ENCODE assay signal across 1 cellular context in the genomic region with DNA sequence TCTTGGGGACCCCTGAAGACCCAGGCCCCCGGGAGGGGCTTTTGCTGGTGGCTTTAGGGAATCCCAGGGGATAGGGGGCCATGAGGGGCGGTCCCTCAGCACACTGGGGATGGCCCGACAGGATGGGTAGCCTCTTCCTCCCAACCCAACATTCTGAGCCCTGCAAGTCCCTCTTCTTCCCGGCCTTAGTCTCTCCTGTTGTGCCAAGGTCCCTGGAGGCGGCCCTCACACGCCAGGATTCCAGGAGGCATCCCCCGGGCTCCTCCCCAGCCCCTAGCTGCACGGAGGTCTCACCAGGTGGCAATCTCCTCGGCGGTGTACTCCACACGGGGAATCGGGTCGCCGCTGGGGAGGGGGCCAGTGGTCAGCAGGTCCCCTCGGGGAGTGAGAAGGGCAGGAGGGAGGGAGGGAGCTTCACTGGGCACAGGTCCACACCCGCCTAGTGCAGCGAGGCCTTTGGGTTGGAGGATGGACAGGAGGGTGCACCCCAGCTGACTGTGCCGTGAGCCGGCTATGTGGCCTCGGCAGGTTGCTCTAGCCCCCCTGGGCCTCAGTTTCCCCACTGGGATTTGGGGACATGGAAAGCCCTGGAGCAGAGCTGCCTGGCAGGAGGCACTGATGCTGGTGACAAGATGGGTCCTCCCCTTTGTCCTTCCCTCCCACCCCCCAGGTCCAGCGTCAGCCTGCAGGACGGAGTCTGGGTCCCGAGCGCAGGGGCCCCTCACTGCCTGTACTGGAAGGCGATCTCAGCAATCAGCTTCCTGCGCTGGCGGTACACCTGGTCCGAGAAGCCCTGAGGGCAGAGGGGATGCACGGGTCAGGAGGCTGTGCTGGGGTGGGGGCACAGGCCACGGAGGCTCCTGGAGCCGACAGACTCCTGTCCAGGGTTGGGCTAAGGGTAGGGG.
TF ChIP-seq lines count a peak whose summit lies in the region.

No MANE protein-coding gene starts in this region.

TF ChIP-seq in H1, 55 proteins besides CTCF, POLR2A, EP300 and RAD21:
- TF ChIP-seq CBX8 (IDR thresholded peaks at IDR 0.05; ENCODE audit: borderline replicate concordance, low read depth, low read length) (no peak), PHF8 (conservative IDR thresholded peaks at IDR 0.05; ENCODE audit: low read depth, low read length) (no peak), BCL11A (IDR thresholded peaks at IDR 0.05; ENCODE audit: low read depth in 2 of 2, low read length in 2 of 2) (no peak), EGR1 (IDR thresholded peaks at IDR 0.05; ENCODE audit: borderline replicate concordance, low read depth, low read length) (no peak)
TF ChIP-seq in H1: peak in this region for 0.
